1 cellular context compared by ENCODE assay signal in genomic region chr4:472881-473574, GRCh38.
TF ChIP-seq lines count a peak whose summit lies in the region.

No MANE protein-coding gene starts in this region.

TF ChIP-seq in H1, 55 proteins besides CTCF, POLR2A, EP300 and RAD21 (continued from another document):
- no peak for TF ChIP-seq CHD7 (IDR thresholded peaks at IDR 0.05; ENCODE audit: insufficient replicate concordance, low read length)
- TF ChIP-seq FOSL1 (IDR thresholded peaks at IDR 0.05; ENCODE audit: insufficient read depth, low read depth, low read length): no peak
- TF ChIP-seq TEAD4 (IDR thresholded peaks at IDR 0.05; ENCODE audit: low read depth, low read length): no peak
- no peak for TF ChIP-seq BCL11A (IDR thresholded peaks at IDR 0.05; ENCODE audit: low read depth in 2 of 2, low read length in 2 of 2)
- no peak for TF ChIP-seq EZH2 (IDR thresholded peaks at IDR 0.05; ENCODE audit: low read depth, low read length, severe bottlenecking)
- TF ChIP-seq CBX8 (IDR thresholded peaks at IDR 0.05; ENCODE audit: borderline replicate concordance, low read depth, low read length): no peak
